1 cellular context compared by ENCODE assay signal in genomic region chr12:124493809-124494750, GRCh38.
TF ChIP-seq lines count a peak whose summit lies in the region.

No MANE protein-coding gene starts in this region.

TF ChIP-seq in GM12878, 131 proteins besides CTCF, POLR2A, EP300 and RAD21 (continued from another document and continues in another):
- TF ChIP-seq, protein P1, sequence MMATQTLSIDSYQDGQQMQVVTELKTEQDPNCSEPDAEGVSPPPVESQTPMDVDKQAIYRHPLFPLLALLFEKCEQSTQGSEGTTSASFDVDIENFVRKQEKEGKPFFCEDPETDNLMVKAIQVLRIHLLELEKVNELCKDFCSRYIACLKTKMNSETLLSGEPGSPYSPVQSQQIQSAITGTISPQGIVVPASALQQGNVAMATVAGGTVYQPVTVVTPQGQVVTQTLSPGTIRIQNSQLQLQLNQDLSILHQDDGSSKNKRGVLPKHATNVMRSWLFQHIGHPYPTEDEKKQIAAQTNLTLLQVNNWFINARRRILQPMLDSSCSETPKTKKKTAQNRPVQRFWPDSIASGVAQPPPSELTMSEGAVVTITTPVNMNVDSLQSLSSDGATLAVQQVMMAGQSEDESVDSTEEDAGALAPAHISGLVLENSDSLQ (IDR thresholded peaks at IDR 0.05): peak; percentile 44
- peak; percentile 59; the same call in 1 of the 2 replicates for TF ChIP-seq ATF2 (IDR thresholded peaks at IDR 0.05; ENCODE audit: low read length)
- TF ChIP-seq ZZZ3 (IDR thresholded peaks at IDR 0.05; ENCODE audit: control insufficient read depth, insufficient read length, low read depth): no peak
- peak; percentile 73 for TF ChIP-seq TCF12 (IDR thresholded peaks at IDR 0.05; ENCODE audit: low read depth, low read length)
- no peak; the same call in 1 of the 2 replicates for TF ChIP-seq PML (IDR thresholded peaks at IDR 0.05; ENCODE audit: low read length)
- TF ChIP-seq, protein P2, sequence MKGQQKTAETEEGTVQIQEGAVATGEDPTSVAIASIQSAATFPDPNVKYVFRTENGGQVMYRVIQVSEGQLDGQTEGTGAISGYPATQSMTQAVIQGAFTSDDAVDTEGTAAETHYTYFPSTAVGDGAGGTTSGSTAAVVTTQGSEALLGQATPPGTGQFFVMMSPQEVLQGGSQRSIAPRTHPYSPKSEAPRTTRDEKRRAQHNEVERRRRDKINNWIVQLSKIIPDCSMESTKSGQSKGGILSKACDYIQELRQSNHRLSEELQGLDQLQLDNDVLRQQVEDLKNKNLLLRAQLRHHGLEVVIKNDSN (IDR thresholded peaks at IDR 0.05; ENCODE audit: borderline replicate concordance, extremely low read length, insufficient read depth, low read depth, low read length): no peak
- no peak for TF ChIP-seq KAT2A (conservative IDR thresholded peaks at IDR 0.05; ENCODE audit: control insufficient read depth, low read depth, low read length)
- peak; percentile 84 for TF ChIP-seq TBL1XR1 (IDR thresholded peaks at IDR 0.05; ENCODE audit: low read depth, low read length)
- TF ChIP-seq ESRRA (IDR thresholded peaks at IDR 0.05; ENCODE audit: low read length): no peak
- TF ChIP-seq, protein P3, sequence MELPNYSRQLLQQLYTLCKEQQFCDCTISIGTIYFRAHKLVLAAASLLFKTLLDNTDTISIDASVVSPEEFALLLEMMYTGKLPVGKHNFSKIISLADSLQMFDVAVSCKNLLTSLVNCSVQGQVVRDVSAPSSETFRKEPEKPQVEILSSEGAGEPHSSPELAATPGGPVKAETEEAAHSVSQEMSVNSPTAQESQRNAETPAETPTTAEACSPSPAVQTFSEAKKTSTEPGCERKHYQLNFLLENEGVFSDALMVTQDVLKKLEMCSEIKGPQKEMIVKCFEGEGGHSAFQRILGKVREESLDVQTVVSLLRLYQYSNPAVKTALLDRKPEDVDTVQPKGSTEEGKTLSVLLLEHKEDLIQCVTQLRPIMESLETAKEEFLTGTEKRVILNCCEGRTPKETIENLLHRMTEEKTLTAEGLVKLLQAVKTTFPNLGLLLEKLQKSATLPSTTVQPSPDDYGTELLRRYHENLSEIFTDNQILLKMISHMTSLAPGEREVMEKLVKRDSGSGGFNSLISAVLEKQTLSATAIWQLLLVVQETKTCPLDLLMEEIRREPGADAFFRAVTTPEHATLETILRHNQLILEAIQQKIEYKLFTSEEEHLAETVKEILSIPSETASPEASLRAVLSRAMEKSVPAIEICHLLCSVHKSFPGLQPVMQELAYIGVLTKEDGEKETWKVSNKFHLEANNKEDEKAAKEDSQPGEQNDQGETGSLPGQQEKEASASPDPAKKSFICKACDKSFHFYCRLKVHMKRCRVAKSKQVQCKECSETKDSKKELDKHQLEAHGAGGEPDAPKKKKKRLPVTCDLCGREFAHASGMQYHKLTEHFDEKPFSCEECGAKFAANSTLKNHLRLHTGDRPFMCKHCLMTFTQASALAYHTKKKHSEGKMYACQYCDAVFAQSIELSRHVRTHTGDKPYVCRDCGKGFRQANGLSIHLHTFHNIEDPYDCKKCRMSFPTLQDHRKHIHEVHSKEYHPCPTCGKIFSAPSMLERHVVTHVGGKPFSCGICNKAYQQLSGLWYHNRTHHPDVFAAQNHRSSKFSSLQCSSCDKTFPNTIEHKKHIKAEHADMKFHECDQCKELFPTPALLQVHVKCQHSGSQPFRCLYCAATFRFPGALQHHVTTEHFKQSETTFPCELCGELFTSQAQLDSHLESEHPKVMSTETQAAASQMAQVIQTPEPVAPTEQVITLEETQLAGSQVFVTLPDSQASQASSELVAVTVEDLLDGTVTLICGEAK (IDR thresholded peaks at IDR 0.05; ENCODE audit: borderline replicate concordance): no peak
- no peak for TF ChIP-seq CUX1 (IDR thresholded peaks at IDR 0.05; ENCODE audit: insufficient replicate concordance, low read depth, low read length)
- TF ChIP-seq, protein P4, sequence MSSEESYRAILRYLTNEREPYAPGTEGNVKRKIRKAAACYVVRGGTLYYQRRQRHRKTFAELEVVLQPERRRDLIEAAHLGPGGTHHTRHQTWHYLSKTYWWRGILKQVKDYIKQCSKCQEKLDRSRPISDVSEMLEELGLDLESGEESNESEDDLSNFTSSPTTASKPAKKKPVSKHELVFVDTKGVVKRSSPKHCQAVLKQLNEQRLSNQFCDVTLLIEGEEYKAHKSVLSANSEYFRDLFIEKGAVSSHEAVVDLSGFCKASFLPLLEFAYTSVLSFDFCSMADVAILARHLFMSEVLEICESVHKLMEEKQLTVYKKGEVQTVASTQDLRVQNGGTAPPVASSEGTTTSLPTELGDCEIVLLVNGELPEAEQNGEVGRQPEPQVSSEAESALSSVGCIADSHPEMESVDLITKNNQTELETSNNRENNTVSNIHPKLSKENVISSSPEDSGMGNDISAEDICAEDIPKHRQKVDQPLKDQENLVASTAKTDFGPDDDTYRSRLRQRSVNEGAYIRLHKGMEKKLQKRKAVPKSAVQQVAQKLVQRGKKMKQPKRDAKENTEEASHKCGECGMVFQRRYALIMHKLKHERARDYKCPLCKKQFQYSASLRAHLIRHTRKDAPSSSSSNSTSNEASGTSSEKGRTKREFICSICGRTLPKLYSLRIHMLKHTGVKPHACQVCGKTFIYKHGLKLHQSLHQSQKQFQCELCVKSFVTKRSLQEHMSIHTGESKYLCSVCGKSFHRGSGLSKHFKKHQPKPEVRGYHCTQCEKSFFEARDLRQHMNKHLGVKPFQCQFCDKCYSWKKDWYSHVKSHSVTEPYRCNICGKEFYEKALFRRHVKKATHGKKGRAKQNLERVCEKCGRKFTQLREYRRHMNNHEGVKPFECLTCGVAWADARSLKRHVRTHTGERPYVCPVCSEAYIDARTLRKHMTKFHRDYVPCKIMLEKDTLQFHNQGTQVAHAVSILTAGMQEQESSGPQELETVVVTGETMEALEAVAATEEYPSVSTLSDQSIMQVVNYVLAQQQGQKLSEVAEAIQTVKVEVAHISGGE (CRISPR knock-in tag; IDR thresholded peaks at IDR 0.05): no peak
- TF ChIP-seq, protein P5, sequence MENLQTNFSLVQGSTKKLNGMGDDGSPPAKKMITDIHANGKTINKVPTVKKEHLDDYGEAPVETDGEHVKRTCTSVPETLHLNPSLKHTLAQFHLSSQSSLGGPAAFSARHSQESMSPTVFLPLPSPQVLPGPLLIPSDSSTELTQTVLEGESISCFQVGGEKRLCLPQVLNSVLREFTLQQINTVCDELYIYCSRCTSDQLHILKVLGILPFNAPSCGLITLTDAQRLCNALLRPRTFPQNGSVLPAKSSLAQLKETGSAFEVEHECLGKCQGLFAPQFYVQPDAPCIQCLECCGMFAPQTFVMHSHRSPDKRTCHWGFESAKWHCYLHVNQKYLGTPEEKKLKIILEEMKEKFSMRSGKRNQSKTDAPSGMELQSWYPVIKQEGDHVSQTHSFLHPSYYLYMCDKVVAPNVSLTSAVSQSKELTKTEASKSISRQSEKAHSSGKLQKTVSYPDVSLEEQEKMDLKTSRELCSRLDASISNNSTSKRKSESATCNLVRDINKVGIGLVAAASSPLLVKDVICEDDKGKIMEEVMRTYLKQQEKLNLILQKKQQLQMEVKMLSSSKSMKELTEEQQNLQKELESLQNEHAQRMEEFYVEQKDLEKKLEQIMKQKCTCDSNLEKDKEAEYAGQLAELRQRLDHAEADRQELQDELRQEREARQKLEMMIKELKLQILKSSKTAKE (IDR thresholded peaks at IDR 0.05; ENCODE audit: low read depth, poor library complexity, severe bottlenecking): peak; percentile 72
- TF ChIP-seq POLR2AphosphoS5 (IDR thresholded peaks at IDR 0.05; ENCODE audit: low read length): peak; percentile 81
- no peak for TF ChIP-seq NFXL1 (IDR thresholded peaks at IDR 0.05; ENCODE audit: borderline replicate concordance)
- TF ChIP-seq CREB1 (IDR thresholded peaks at IDR 0.05; ENCODE audit: low read depth): 0 out of 2 replicates have a peak, but pooled peaks have one; percentile 51
- TF ChIP-seq SUPT20H (IDR thresholded peaks at IDR 0.05; ENCODE audit: borderline replicate concordance, control insufficient read depth, low read depth, low read length): no peak
- no peak for TF ChIP-seq E4F1 (IDR thresholded peaks at IDR 0.05; ENCODE audit: borderline replicate concordance, partially characterized antibody)
- TF ChIP-seq, protein P6, sequence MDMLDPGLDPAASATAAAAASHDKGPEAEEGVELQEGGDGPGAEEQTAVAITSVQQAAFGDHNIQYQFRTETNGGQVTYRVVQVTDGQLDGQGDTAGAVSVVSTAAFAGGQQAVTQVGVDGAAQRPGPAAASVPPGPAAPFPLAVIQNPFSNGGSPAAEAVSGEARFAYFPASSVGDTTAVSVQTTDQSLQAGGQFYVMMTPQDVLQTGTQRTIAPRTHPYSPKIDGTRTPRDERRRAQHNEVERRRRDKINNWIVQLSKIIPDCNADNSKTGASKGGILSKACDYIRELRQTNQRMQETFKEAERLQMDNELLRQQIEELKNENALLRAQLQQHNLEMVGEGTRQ (IDR thresholded peaks at IDR 0.05; ENCODE audit: borderline replicate concordance, low read depth, low read length): no peak; the same call in 1 of the 2 replicates
- TF ChIP-seq CEBPZ (IDR thresholded peaks at IDR 0.05; ENCODE audit: low read depth, low read length): no peak
- no peak for TF ChIP-seq ATF3 (IDR thresholded peaks at IDR 0.05; ENCODE audit: borderline replicate concordance, extremely low read depth, low read depth, low read length)
